In the genomic region with DNA sequence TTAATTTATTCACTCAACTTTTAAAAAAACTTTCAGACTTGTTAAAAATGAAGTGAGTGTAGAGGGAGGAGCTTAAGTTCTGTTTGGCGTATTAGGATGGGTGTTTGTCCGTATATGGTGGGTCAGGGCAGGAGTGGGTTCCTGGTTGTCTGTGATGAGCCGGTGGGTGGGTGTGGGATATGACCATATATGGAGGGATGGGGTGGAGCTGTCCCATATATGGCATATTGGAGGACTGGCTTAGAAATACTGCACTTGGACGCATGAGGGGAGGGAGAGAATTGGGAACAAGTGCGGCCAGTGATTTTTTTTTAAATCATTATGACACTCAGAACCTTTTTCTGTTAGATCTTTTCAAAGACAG, we compare ENCODE assay signal across 8 cellular contexts. TPM values are rescaled to one million over a fixed set of nuclear protein-coding genes. Genes with fewer than 3 reads are reported as not detected.
DNase-seq lines count a peak whose midpoint lies in the region; ATAC-seq, FAIRE-seq and TF ChIP-seq lines count a peak whose summit lies in the region.

No MANE protein-coding gene starts in this region.

- no peak for TF ChIP-seq CTCF in D721Med (IDR thresholded peaks at IDR 0.05; ENCODE audit: insufficient read depth, missing control alignments)
- no peak for TF ChIP-seq CTCF in foreskin fibroblast (IDR thresholded peaks at IDR 0.05; ENCODE audit: low read depth, low read length)
- no peak for TF ChIP-seq CTCF in neural crest cell (conservative IDR thresholded peaks at IDR 0.05)

- H3K9me3 ChIP-seq in HUES6 (ENCODE audit: control insufficient read depth, insufficient read depth, low read depth, low read length) (peaks cover 23% of the 10 kb centered on the region), stomach smooth muscle (ENCODE audit: control insufficient read depth in 2 of 2, low read length in 2 of 2) (peaks cover 0 to 4% of the 10 kb centered on the region in 2 donors)

- peaks cover 7% of the 10 kb centered on the region for H3K36me3 Mint-ChIP-seq in neural crest cell (ENCODE audit: low read depth)

- no peak overlapping the region for H3K27ac ChIP-seq in HUES6 (ENCODE audit: low read depth, low read length)
- H3K27ac ChIP-seq in stomach smooth muscle (ENCODE audit: low read length): peak overlapping the region; percentile 96

- peaks cover 28% of the 10 kb centered on the region for H3K4me1 Mint-ChIP-seq in neural crest cell

- H3K4me3 ChIP-seq in HUES6 (ENCODE audit: low read depth, low read length) (peak overlapping the region; percentile 93), foreskin fibroblast (ENCODE audit: low read depth in 1 of 2, low read length in 2 of 2) (peak overlapping the region; percentile 68 to 94), stomach smooth muscle (ENCODE audit: low read length in 2 of 2) (peak overlapping the region; percentile 90 to 93)

- peaks cover 7% of the 10 kb centered on the region for H3K4me1 ChIP-seq in HUES6 (ENCODE audit: control insufficient read depth, insufficient read depth, low read length)
- peaks cover 21% of the 10 kb centered on the region for H3K4me1 ChIP-seq in stomach smooth muscle (ENCODE audit: control insufficient read depth, insufficient read depth, low read length)

- no peak for FAIRE-seq in D721Med (lab: Jason Lieb, UNC)

- peaks cover 9% of the 10 kb centered on the region for H3K27me3 Mint-ChIP-seq in neural crest cell (ENCODE audit: low read depth)

- H3K9ac ChIP-seq in HUES6 (ENCODE audit: low read length) (peak overlapping the region; percentile 7), stomach smooth muscle (ENCODE audit: low read length in 2 of 2) (peak overlapping the region; percentile 92 to 94)

- peaks cover 3% of the 10 kb centered on the region for H3K9me3 Mint-ChIP-seq in neural crest cell

- H3K36me3 ChIP-seq in HUES6 (ENCODE audit: control insufficient read depth, insufficient read depth, low read length) (peaks cover 29% of the 10 kb centered on the region; the same call in 1 of the 2 replicates), stomach smooth muscle (ENCODE audit: control insufficient read depth in 2 of 2, insufficient read depth in 2 of 2, low read length in 2 of 2) (peaks cover 0 to 5% of the 10 kb centered on the region in 2 donors)

- peak; percentile 58 for ATAC-seq in GM21515 (IDR thresholded peaks at IDR 0.05; ENCODE audit: unreplicated experiment)

- peak overlapping the region; percentile 95 for H3K4me3 Mint-ChIP-seq in neural crest cell

- peak; percentile 14 for DNase-seq in D721Med (ENCODE audit: insufficient read length, low spot score)
- peak; percentile 26 for DNase-seq in SHP77 treated with DMSO at 0.1 percent for 48 hours (lab: John Stamatoyannopoulos, UW)
- DNase-seq in activated gamma-delta T cell treated with anti-CD3 and anti-CD28 coated beads, Interleukin-2, amount 50 U/mL, for 16 hours (ENCODE audit: low read depth): peak; percentile 71
- DNase-seq in foreskin fibroblast: peak; percentile 88 to 93
- DNase-seq in neural crest cell (ENCODE audit: low read depth, low spot score): peak; percentile 45

- H3K27me3 ChIP-seq in HUES6 (ENCODE audit: control insufficient read depth, insufficient read depth, low read length): no peaks in the 10 kb centered on the region
- H3K27me3 ChIP-seq in stomach smooth muscle (ENCODE audit: control insufficient read depth in 1 of 2, insufficient read depth in 2 of 2, low read length in 2 of 2): no peaks in the 10 kb centered on the region

- H3K27ac Mint-ChIP-seq in neural crest cell (ENCODE audit: unreplicated experiment): peak overlapping the region; percentile 95

RNA-seq across cellular contexts. Expression of a gene that starts 1.5 kb away (rescaled TPM):
- total RNA-seq in neural crest cell: 51.2 and 55.4 TPM in 2 replicates

Comparison
In these comparisons a context has a peak if more than half of its experiments do, and no peak if none do; other contexts are left out.
1. DNase-seq: peak in every context shown above with its lines; median percentile 90 in foreskin fibroblast; 71 in activated gamma-delta T cell treated with anti-CD3 and anti-CD28 coated beads, Interleukin-2, amount 50 U/mL, for 16 hours; 45 in neural crest cell; 26 in SHP77 treated with DMSO at 0.1 percent for 48 hours; 14 in D721Med.